26 cellular contexts compared by ENCODE assay signal in genomic region chr20:44465001-44465560, GRCh38. TPM values are rescaled to one million over a fixed set of nuclear protein-coding genes. Genes with fewer than 3 reads are reported as not detected.
DNase-seq lines count a peak whose midpoint lies in the region; ATAC-seq and TF ChIP-seq lines count a peak whose summit lies in the region.
"Had no signal": no experiment of that assay in that cellular context is flagged by ENCODE, and none has a peak within 500 bp of the region (broad histone marks: within the 10 kb centered on the region; RNA-seq: fewer than 3 reads in every experiment).

No MANE protein-coding gene starts in this region.

- H3K9ac ChIP-seq in PC-3 (ENCODE audit: low read length) (peak overlapping the region; percentile 7; the same call in 1 of the 2 replicates), parathyroid adenoma (no peak overlapping the region)
- H3K9ac ChIP-seq: SK-N-SH had no signal

- H3K4me3 Mint-ChIP-seq in activated T-cell treated with anti-CD3 and anti-CD28 coated beads, Interleukin-2, amount 50 U/mL, for 72 hours = no peak overlapping the region
- H3K4me3 Mint-ChIP-seq: activated CD4-positive, alpha-beta T cell treated with anti-CD3 and anti-CD28 coated beads for 36 hours; CD4-positive, CD25-positive, alpha-beta regulatory T cell; memory B cell had no signal

- no peak overlapping the region for H3K27ac Mint-ChIP-seq in activated T-cell treated with anti-CD3 and anti-CD28 coated beads, Interleukin-2, amount 50 U/mL, for 72 hours
- H3K27ac Mint-ChIP-seq: activated CD4-positive, alpha-beta T cell treated with anti-CD3 and anti-CD28 coated beads for 36 hours; CD4-positive, CD25-positive, alpha-beta regulatory T cell; memory B cell had no signal

- CTCF ChIA-PET in PC-3 (lab: Charles Lee) = no interaction called here

- H3K9me2 ChIP-seq in PC-3 (replicated peaks; ENCODE audit: low read length) = no peaks in the 10 kb centered on the region
- H3K9me2 ChIP-seq: SK-N-SH had no signal

- no peaks in the 10 kb centered on the region for H3K36me3 Mint-ChIP-seq in activated T-cell treated with anti-CD3 and anti-CD28 coated beads, Interleukin-2, amount 50 U/mL, for 72 hours (ENCODE audit: insufficient read depth in 2 of 2)
- H3K36me3 Mint-ChIP-seq: CD4-positive, CD25-positive, alpha-beta regulatory T cell; memory B cell had no signal

- POLR2A ChIA-PET in PC-3 (lab: Charles Lee; ENCODE audit: unreplicated experiment) = no interaction called here

- H3K4me3 ChIP-seq in ACC112 (ENCODE audit: low read depth, low read length) (no peak overlapping the region), PC-3 (ENCODE audit: low read length) (no peak overlapping the region), epithelial cell of esophagus (ENCODE audit: low read length) (no peak overlapping the region), parathyroid adenoma (ENCODE audit: low read depth, low read length) (no peak overlapping the region), lower leg skin (ENCODE audit: low read depth, poor library complexity, severe bottlenecking) (no peak overlapping the region)
- H3K4me3 ChIP-seq: psoas muscle, skin epidermis had no signal

- no TSS peak for BruUV-seq in PC-3 (replicated peaks; lab: Mats Ljungman, UMichigan)

- H3K4me2 ChIP-seq in PC-3 (ENCODE audit: low read length) = peak overlapping the region; percentile 49
- H3K4me2 ChIP-seq in parathyroid adenoma (ENCODE audit: low read length) = peak overlapping the region; percentile 19
- H3K4me2 ChIP-seq: SK-N-SH had no signal

- no peaks in the 10 kb centered on the region for H3K4me1 Mint-ChIP-seq in activated T-cell treated with anti-CD3 and anti-CD28 coated beads, Interleukin-2, amount 50 U/mL, for 72 hours (ENCODE audit: low read depth)
- H3K4me1 Mint-ChIP-seq: activated CD4-positive, alpha-beta T cell treated with anti-CD3 and anti-CD28 coated beads for 36 hours; CD4-positive, CD25-positive, alpha-beta regulatory T cell; memory B cell had no signal

- WGBS in lower leg skin, 2 donors = 45 to 53% methylated on average over 3 of the region's 3 CpGs

- H3K4me1 ChIP-seq in ACC112 (ENCODE audit: control insufficient read depth, insufficient read depth, low read length, unreplicated experiment) (peaks cover 45% of the 10 kb centered on the region), PC-3 (ENCODE audit: insufficient read depth, low read length) (peaks cover 19% of the 10 kb centered on the region), parathyroid adenoma (peaks cover 6% of the 10 kb centered on the region)
- H3K4me1 ChIP-seq: psoas muscle had no signal

- intact Hi-C loops in PC-3 (cut with micrococcal nuclease) (no loop called here), lower leg skin (cut with DNase I; ENCODE audit: low total_unique reads) (no loop called here)

- TF ChIP-seq CTCF in PC-3 (conservative IDR thresholded peaks at IDR 0.05; ENCODE audit: low read depth, low read length) (no peak), epithelial cell of esophagus (IDR thresholded peaks at IDR 0.05; ENCODE audit: insufficient read depth, low read depth, low read length, missing control alignments) (no peak), parathyroid adenoma (IDR thresholded peaks at IDR 0.05) (no peak), lower leg skin (IDR thresholded peaks at IDR 0.05) (no peak)

- peak; percentile 30 for ATAC-seq in PC-3
- no peak for ATAC-seq in activated T-cell treated with anti-CD3 and anti-CD28 coated beads, Interleukin-2, amount 50 U/mL, for 72 hours (replicated peaks in 1 of 2)
- ATAC-seq: activated CD4-positive, alpha-beta T cell treated with anti-CD3 and anti-CD28 coated beads for 36 hours; HCT116; psoas muscle had no signal

- H3K27me3 Mint-ChIP-seq in activated T-cell treated with anti-CD3 and anti-CD28 coated beads, Interleukin-2, amount 50 U/mL, for 72 hours (ENCODE audit: low read depth) = no peaks in the 10 kb centered on the region
- H3K27me3 Mint-ChIP-seq: activated CD4-positive, alpha-beta T cell treated with anti-CD3 and anti-CD28 coated beads for 36 hours had no signal

- no peaks in the 10 kb centered on the region for H3K36me3 ChIP-seq in ACC112 (ENCODE audit: insufficient read depth, low read length)
- no peaks in the 10 kb centered on the region for H3K36me3 ChIP-seq in PC-3 (ENCODE audit: low read depth, low read length)
- no peaks in the 10 kb centered on the region for H3K36me3 ChIP-seq in parathyroid adenoma (ENCODE audit: control insufficient read depth, insufficient read depth, low read length)

- H2AFZ ChIP-seq in ACC112 (ENCODE audit: low read length, unreplicated experiment) (peak overlapping the region; percentile 70), PC-3 (ENCODE audit: low read length) (peak overlapping the region; percentile 27), parathyroid adenoma (peak overlapping the region; percentile 72)

- no peak for TF ChIP-seq POLR2A in lower leg skin (IDR thresholded peaks at IDR 0.05)

- H3K9me3 ChIP-seq in PC-3 (ENCODE audit: low read length) (no peaks in the 10 kb centered on the region), parathyroid adenoma (ENCODE audit: control insufficient read depth, low read length) (no peaks in the 10 kb centered on the region)
- H3K9me3 ChIP-seq: psoas muscle, SK-N-SH had no signal

- DNase-seq in PC-3 (peak; percentile 73), epithelial cell of esophagus (ENCODE audit: low read depth) (peak; percentile 38), SHP77 (lab: John Stamatoyannopoulos, UW) (no peak), NCI-H1436 treated with DMSO at 0.1 percent for 48 hours (lab: John Stamatoyannopoulos, UW) (no peak), lower leg skin (ENCODE audit: low spot score in 2 of 2) (no peak)
- no peak for DNase-seq in activated T-cell treated with anti-CD3 and anti-CD28 coated beads, Interleukin-2, amount 50 U/mL, for 72 hours
- DNase-seq: activated CD4-positive, alpha-beta T cell treated with anti-CD3 and anti-CD28 coated beads for 36 hours; activated CD8-positive, alpha-beta memory T cell treated with anti-CD3 and anti-CD28 coated beads for 24 hours; activated naive CD4-positive, alpha-beta T cell treated with Interleukin-2 at 50 U/mL for 16 hours; activated T-cell treated with anti-CD3 and anti-CD28 coated beads, Interleukin-2, amount 50 U/mL, for 1 hour; anterior cingulate cortex; CD4-positive, CD25-positive, alpha-beta regulatory T cell; central memory CD4-positive, alpha-beta T cell; IMR-90; NCI-H1092 treated with DMSO at 0.1 percent for 48 hours; NCI-H526; psoas muscle; SK-N-SH; stimulated activated CD4-positive, alpha-beta T cell treated with anti-CD3 and anti-CD28 coated beads, Interleukin-1b, Interleukin-23, amount 100 ng/mL, for 48 hours; T-helper 2 cell had no signal

- H3K9me3 Mint-ChIP-seq in activated T-cell treated with anti-CD3 and anti-CD28 coated beads, Interleukin-2, amount 50 U/mL, for 72 hours = no peaks in the 10 kb centered on the region
- H3K9me3 Mint-ChIP-seq: CD4-positive, CD25-positive, alpha-beta regulatory T cell; memory B cell had no signal

- no peaks in the 10 kb centered on the region for H3K27me3 ChIP-seq in ACC112 (ENCODE audit: insufficient read depth, low read length)
- no peaks in the 10 kb centered on the region for H3K27me3 ChIP-seq in PC-3 (ENCODE audit: low read length)
- H3K27me3 ChIP-seq in parathyroid adenoma (ENCODE audit: control insufficient read depth, insufficient read depth, low read length) = no peaks in the 10 kb centered on the region

- peak overlapping the region; percentile 96 for H3K27ac ChIP-seq in ACC112 (ENCODE audit: low read depth, low read length)
- H3K27ac ChIP-seq in PC-3 (ENCODE audit: low read length) = peak overlapping the region; percentile 63
- H3K27ac ChIP-seq in parathyroid adenoma = no peak overlapping the region
- H3K27ac ChIP-seq: HL-60, psoas muscle, skin epidermis had no signal

- H3F3A ChIP-seq in PC-3 (ENCODE audit: low read length, unreplicated experiment) = no peaks in the 10 kb centered on the region

- H3K79me2 ChIP-seq in ACC112 (ENCODE audit: control insufficient read depth, insufficient read depth, low read length, unreplicated experiment) = no peaks in the 10 kb centered on the region
- H3K79me2 ChIP-seq in PC-3 (ENCODE audit: low read length) = no peaks in the 10 kb centered on the region
- no peaks in the 10 kb centered on the region for H3K79me2 ChIP-seq in parathyroid adenoma

- H4K20me1 ChIP-seq in PC-3 (ENCODE audit: low read length) = no peaks in the 10 kb centered on the region

RNA-seq across cellular contexts. Expression of gene TTPAL, which starts 10.6 kb away (rescaled TPM):
- total RNA-seq in PC-3 (2014; rRNA removed) = 14.0 and 17.9 TPM in 2 replicates
- 10 to 100 TPM; 15.9 to 21.0 TPM for total RNA-seq in activated T-cell treated with anti-CD3 and anti-CD28 coated beads, Interleukin-2, amount 50 U/mL, for 72 hours
- total RNA-seq in lower leg skin = 10 to 100 TPM; 27.1 to 36.8 (median 31.7) TPM

RNA-seq across cellular contexts. Expression of gene SERINC3, which starts 56.8 kb away (rescaled TPM):
- total RNA-seq in PC-3 (2014; rRNA removed) = 75.4 and 92.6 TPM in 2 replicates
- total RNA-seq in activated T-cell treated with anti-CD3 and anti-CD28 coated beads, Interleukin-2, amount 50 U/mL, for 72 hours = 10 to 100 TPM; 85.6 to 100.0 TPM
- 100 to 1,000 TPM; 102 to 142 (median 124) TPM for total RNA-seq in lower leg skin

Comparison
In these comparisons a context has a peak if more than half of its experiments do, and no peak if none do; other contexts are left out.
1. DNase-seq: peak in PC-3 (single experiment) and epithelial cell of esophagus (single experiment); none in SHP77 (0 of 2), NCI-H1436 treated with DMSO at 0.1 percent for 48 hours (single experiment), activated T-cell treated with anti-CD3 and anti-CD28 coated beads, Interleukin-2, amount 50 U/mL, for 72 hours (0 of 2) and lower leg skin (0 of 2).
2. Peak in every context shown above with its lines, with median percentiles within 50 percentile points of each other: H2AFZ ChIP-seq.